Comparison of ENCODE assay signal across 8 cellular contexts in the genomic region with DNA sequence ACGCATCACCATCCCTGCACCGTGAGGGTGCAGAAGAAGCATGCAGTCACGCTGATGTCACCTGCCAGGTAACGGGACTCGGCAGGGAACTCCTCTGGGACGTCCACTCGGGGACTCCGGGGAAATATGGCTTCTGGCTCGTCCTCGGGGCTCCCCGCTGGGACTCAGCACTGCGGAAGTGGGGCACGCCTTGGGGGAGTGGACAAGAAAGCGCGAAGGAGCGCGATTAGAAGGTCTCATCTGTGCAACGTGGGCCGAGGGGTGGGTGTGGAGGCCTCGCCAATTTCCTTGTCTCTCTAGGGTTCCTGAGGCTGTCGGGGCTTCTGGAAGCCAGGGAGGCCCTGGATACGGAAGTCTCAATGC. TPM values are rescaled to one million over a fixed set of nuclear protein-coding genes. Genes with fewer than 3 reads are reported as not detected.
A peak's percentile ranks its signal among the peaks of the same experiment; 100 is the strongest.
DNase-seq lines count a peak whose midpoint lies in the region; ATAC-seq and TF ChIP-seq lines count a peak whose summit lies in the region.

No MANE protein-coding gene starts in this region.

- H3K9ac ChIP-seq in endocrine pancreas (ENCODE audit: control insufficient read depth, insufficient read depth, low read length) (peak overlapping the region; percentile 93), muscle layer of colon (ENCODE audit: low read length) (peak overlapping the region; percentile 70)

- TF ChIP-seq EP300 in stomach (IDR thresholded peaks at IDR 0.05): no peak

- no peak for TF ChIP-seq POLR2A in stomach (IDR thresholded peaks at IDR 0.05)

- no peak for ATAC-seq in HG02981 (IDR thresholded peaks at IDR 0.05; ENCODE audit: unreplicated experiment)

- H3K4me1 ChIP-seq in endocrine pancreas (ENCODE audit: control insufficient read depth, insufficient read depth, low read length) (peaks cover 5% of the 10 kb centered on the region), muscle layer of colon (ENCODE audit: insufficient read depth, low read length) (peaks cover 36% of the 10 kb centered on the region), stomach (peaks cover 25 to 69% (median 52%) of the 10 kb centered on the region in 4 donors)

- H3K27ac ChIP-seq in muscle layer of colon (ENCODE audit: low read depth, low read length): peak overlapping the region; percentile 96
- H3K27ac ChIP-seq in stomach: peak overlapping the region; percentile 90 to 93 (median 92)

- H3K36me3 ChIP-seq in GM06990 (ENCODE audit: control insufficient read depth, insufficient read depth, low read length) (no peaks in the 10 kb centered on the region), endocrine pancreas (ENCODE audit: control insufficient read depth, insufficient read depth, low read length) (no peaks in the 10 kb centered on the region), muscle layer of colon (ENCODE audit: insufficient read depth, low read length) (no peaks in the 10 kb centered on the region), stomach (peaks cover 0 to 5% (median 0%) of the 10 kb centered on the region in 4 donors)

- H3K9me3 ChIP-seq in endocrine pancreas (ENCODE audit: control insufficient read depth, low read length): no peaks in the 10 kb centered on the region
- H3K9me3 ChIP-seq in muscle layer of colon (ENCODE audit: low read length): no peaks in the 10 kb centered on the region
- no peaks in the 10 kb centered on the region for H3K9me3 ChIP-seq in stomach

- TF ChIP-seq CTCF in GM06990 (IDR thresholded peaks at IDR 0.05; ENCODE audit: insufficient read depth, low read length, poor library complexity, severe bottlenecking) (no peak), stomach (IDR thresholded peaks at IDR 0.05) (no peak)

- DNase-seq in GM06990 (ENCODE audit: extremely low read depth, insufficient read length): peak; percentile 13
- peak; percentile 84 for DNase-seq in NCI-H69 (lab: John Stamatoyannopoulos, UW)
- DNase-seq in activated CD8-positive, alpha-beta memory T cell treated with anti-CD3 and anti-CD28 coated beads for 4 hours (ENCODE audit: low read depth in 2 of 2): peak; percentile 35
- peak; percentile 57 for DNase-seq in stomach
- no peak for DNase-seq in dedifferentiated amniotic fluid mesenchymal stem cell (ENCODE audit: extremely low spot score)

- H3K27me3 ChIP-seq in GM06990 (replicated peaks; ENCODE audit: control insufficient read depth, insufficient read depth, low read length) (peaks cover 2% of the 10 kb centered on the region; the same call in 1 of the 2 replicates), endocrine pancreas (ENCODE audit: control insufficient read depth, insufficient read depth, low read length) (no peaks in the 10 kb centered on the region), muscle layer of colon (ENCODE audit: control insufficient read depth in 1 of 2, insufficient read depth in 2 of 2, low read length in 2 of 2) (no peaks in the 10 kb centered on the region), stomach (no peaks in the 10 kb centered on the region)

- H3K4me3 ChIP-seq in GM06990 (replicated peaks; ENCODE audit: low read depth, low read length) (peak overlapping the region; percentile 14), endocrine pancreas (ENCODE audit: control insufficient read depth, insufficient read depth, low read length) (peak overlapping the region; percentile 85), muscle layer of colon (ENCODE audit: low read depth in 1 of 2, low read length in 2 of 2) (peak overlapping the region; percentile 69 to 86), stomach (peak overlapping the region; percentile 82 to 99 (median 89))

- WGBS in stomach, 5 donors: 0 to 2% (median 0%) methylated on average over 20 to 22 of the region's 22 CpGs

- intact Hi-C loops in stomach (cut with DNase I; ENCODE audit: low total_unique reads): no loop called here

RNA-seq across cellular contexts. Expression of a gene that starts 0.9 kb away (rescaled TPM):
- 10 to 100 TPM in 4 of 5 donors, 1 to 10 TPM in 1; 2.6 to 39.8 (median 33.3) TPM for total RNA-seq in stomach
- polyA plus RNA-seq in stomach: 10 to 100 TPM; 11.5 to 27.2 (median 13.7) TPM

RNA-seq across cellular contexts. Expression of a gene that starts 1.4 kb away (rescaled TPM):
- 100 to 1,000 TPM in 1 of 5 donors, 10 to 100 TPM in 4; 25.5 to 110 (median 84.2) TPM for total RNA-seq in stomach
- 10 to 100 TPM; 53.0 to 76.7 (median 57.8) TPM for polyA plus RNA-seq in stomach

Comparison
In these comparisons a context has a peak if more than half of its experiments do, and no peak if none do; other contexts are left out.
1. H3K4me3 ChIP-seq: peak in every context shown above with its lines; median percentile 89 in stomach; 85 in endocrine pancreas; 78 in muscle layer of colon; 14 in GM06990.